ENCODE assay signal across 9 cellular contexts in the genomic region with DNA sequence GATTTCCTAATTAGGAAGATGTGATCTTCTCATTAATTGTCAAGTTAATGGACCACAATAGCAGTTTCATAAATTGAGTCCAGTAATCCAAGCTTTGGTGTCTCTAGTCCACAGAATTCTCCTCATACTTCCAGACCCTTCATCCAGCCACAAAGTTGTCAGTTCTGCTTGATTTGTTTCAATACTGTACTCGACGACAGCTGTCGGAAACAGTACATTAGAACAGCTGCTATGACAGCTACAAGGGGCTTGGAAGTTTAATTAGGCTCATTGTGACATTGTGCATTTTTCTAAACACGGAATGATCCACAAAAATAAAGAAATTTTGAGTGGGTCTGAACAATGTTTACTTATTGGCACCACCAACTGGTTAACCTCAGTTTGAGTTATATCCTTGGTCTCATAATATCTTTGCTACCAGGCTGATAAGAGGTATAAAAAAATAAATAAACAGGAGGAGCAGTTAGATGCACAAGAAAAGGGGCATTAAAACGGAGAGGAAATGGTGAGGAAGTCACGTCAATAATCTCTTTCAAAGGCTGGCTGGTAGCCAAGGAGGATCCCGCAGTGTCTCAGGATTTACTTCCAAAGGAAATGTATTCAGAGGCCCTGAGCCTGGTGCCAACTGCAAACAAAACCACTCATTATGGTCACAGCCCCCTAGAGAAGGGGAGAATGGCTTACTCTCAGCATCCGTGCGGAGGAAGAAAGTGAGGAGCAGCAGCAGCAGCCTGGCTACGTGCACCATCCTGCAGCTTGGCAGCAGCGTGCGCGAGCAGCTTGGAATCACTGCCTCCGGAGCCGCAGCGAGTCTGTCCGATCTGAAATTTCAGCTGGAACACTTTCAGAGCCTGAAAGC.
DNase-seq lines count a peak whose midpoint lies in the region; ATAC-seq and TF ChIP-seq lines count a peak whose summit lies in the region.
"Had no signal": no experiment of that assay in that cellular context is flagged by ENCODE, and none has a peak within 500 bp of the region (broad histone marks: within the 10 kb centered on the region; RNA-seq: fewer than 3 reads in every experiment).

No MANE protein-coding gene starts in this region.

- H3K4me1 Mint-ChIP-seq in HFFc6 (ENCODE audit: low read depth), result no peaks in the 10 kb centered on the region

- H3K36me3 ChIP-seq in osteoblast (ENCODE audit: insufficient read depth, low read length) (no peaks in the 10 kb centered on the region), Karpas-422 (ENCODE audit: insufficient read depth, low read length) (no peaks in the 10 kb centered on the region)

- H2AFZ ChIP-seq in osteoblast (ENCODE audit: low read length) (peak overlapping the region; percentile 68), Karpas-422 (ENCODE audit: low read length) (no peak overlapping the region)

- no peaks in the 10 kb centered on the region for H3K9me2 ChIP-seq in Karpas-422 (replicated peaks; ENCODE audit: insufficient read depth, low read length)

- H3K79me2 ChIP-seq in osteoblast (ENCODE audit: insufficient read depth, low read length), result no peaks in the 10 kb centered on the region
- H3K79me2 ChIP-seq in Karpas-422 (ENCODE audit: low read length), result no peaks in the 10 kb centered on the region

- H4K20me1 ChIP-seq in osteoblast (ENCODE audit: insufficient read depth, low read length) (no peaks in the 10 kb centered on the region), Karpas-422 (ENCODE audit: insufficient read depth, low read depth, low read length) (no peaks in the 10 kb centered on the region)

- H3K27ac Mint-ChIP-seq in HFFc6, result no peak overlapping the region
- H3K27ac Mint-ChIP-seq: activated CD4-positive, alpha-beta memory T cell treated with anti-CD3 and anti-CD28 coated beads for 36 hours had no signal

- H3K4me2 ChIP-seq in osteoblast (ENCODE audit: insufficient read depth, low read length) (peak overlapping the region; percentile 80), Karpas-422 (ENCODE audit: low read depth, low read length, poor library complexity, severe bottlenecking) (no peak overlapping the region)

- DNase-seq in DMS153 (lab: John Stamatoyannopoulos, UW) (peak; percentile 59), NCI-H748 (lab: John Stamatoyannopoulos, UW; ENCODE audit: unreplicated experiment) (peak; percentile 99), fibroblast of pulmonary artery (ENCODE audit: low read depth) (peak; percentile 16), osteoblast (ENCODE audit: insufficient read length, low spot score, missing footprints) (no peak), Karpas-422 (no peak), HFFc6 (no peak), omental fat pad (ENCODE audit: low spot score) (no peak)
- DNase-seq in activated T-cell treated with anti-CD3 and anti-CD28 coated beads, Interleukin-2, amount 50 U/mL, for 1 hour, result no peak
- DNase-seq: activated CD4-positive, alpha-beta memory T cell treated with anti-CD3 and anti-CD28 coated beads for 36 hours had no signal

- no peaks in the 10 kb centered on the region; the same call in 1 of the 2 replicates for H3K27me3 Mint-ChIP-seq in HFFc6 (ENCODE audit: insufficient read depth)

- H3K27ac ChIP-seq in osteoblast (ENCODE audit: low read depth, low read length) (no peak overlapping the region), Karpas-422 (ENCODE audit: low read length) (no peak overlapping the region)

- H3K9ac ChIP-seq in Karpas-422 (ENCODE audit: low read length), result no peak overlapping the region

- no peak overlapping the region for H3K4me3 Mint-ChIP-seq in HFFc6
- H3K4me3 Mint-ChIP-seq: activated CD4-positive, alpha-beta memory T cell treated with anti-CD3 and anti-CD28 coated beads for 36 hours had no signal

- ATAC-seq in omental fat pad (ENCODE audit: low FRiP score), result no peak

- no peaks in the 10 kb centered on the region for H3K27me3 ChIP-seq in osteoblast (ENCODE audit: insufficient read depth, low read length)
- H3K27me3 ChIP-seq in Karpas-422 (ENCODE audit: low read length), result no peaks in the 10 kb centered on the region

- H3K4me1 ChIP-seq in osteoblast (ENCODE audit: insufficient read depth, low read length) (no peaks in the 10 kb centered on the region), Karpas-422 (ENCODE audit: low read length) (no peaks in the 10 kb centered on the region)

- TF ChIP-seq CTCF in fibroblast of pulmonary artery (IDR thresholded peaks at IDR 0.05; ENCODE audit: low read length, missing control alignments) (no peak), osteoblast (IDR thresholded peaks at IDR 0.05; ENCODE audit: extremely low read depth, low read depth, low read length) (no peak), HFFc6 (IDR thresholded peaks at IDR 0.05) (no peak), omental fat pad (IDR thresholded peaks at IDR 0.05) (no peak)

- H3K9me3 ChIP-seq in osteoblast (ENCODE audit: low read depth, low read length), result no peaks in the 10 kb centered on the region
- H3K9me3 ChIP-seq in Karpas-422 (ENCODE audit: low read length), result peaks cover 5% of the 10 kb centered on the region; the same call in 1 of the 2 replicates

- H3K9me3 Mint-ChIP-seq in HFFc6, result peaks cover 42% of the 10 kb centered on the region
- H3K9me3 Mint-ChIP-seq: activated CD4-positive, alpha-beta memory T cell treated with anti-CD3 and anti-CD28 coated beads for 36 hours had no signal

- H3K4me3 ChIP-seq in fibroblast of pulmonary artery (replicated peaks; ENCODE audit: low read depth, low read length), result no peak overlapping the region
- H3K4me3 ChIP-seq in osteoblast (ENCODE audit: insufficient read depth, low read length), result peak overlapping the region; percentile 58
- no peak overlapping the region for H3K4me3 ChIP-seq in Karpas-422 (ENCODE audit: low read length)

- no peaks in the 10 kb centered on the region for H3K36me3 Mint-ChIP-seq in HFFc6 (ENCODE audit: low read depth)
- H3K36me3 Mint-ChIP-seq: activated CD4-positive, alpha-beta memory T cell treated with anti-CD3 and anti-CD28 coated beads for 36 hours had no signal

Comparison
In these comparisons a context has a peak if more than half of its experiments do, and no peak if none do; other contexts are left out.
1. DNase-seq: peak in DMS153 (single experiment), NCI-H748 (single experiment) and fibroblast of pulmonary artery (single experiment); none in osteoblast (single experiment), activated T-cell treated with anti-CD3 and anti-CD28 coated beads, Interleukin-2, amount 50 U/mL, for 1 hour (single experiment), Karpas-422 (single experiment), HFFc6 (single experiment) and omental fat pad (single experiment).